In the genomic region with DNA sequence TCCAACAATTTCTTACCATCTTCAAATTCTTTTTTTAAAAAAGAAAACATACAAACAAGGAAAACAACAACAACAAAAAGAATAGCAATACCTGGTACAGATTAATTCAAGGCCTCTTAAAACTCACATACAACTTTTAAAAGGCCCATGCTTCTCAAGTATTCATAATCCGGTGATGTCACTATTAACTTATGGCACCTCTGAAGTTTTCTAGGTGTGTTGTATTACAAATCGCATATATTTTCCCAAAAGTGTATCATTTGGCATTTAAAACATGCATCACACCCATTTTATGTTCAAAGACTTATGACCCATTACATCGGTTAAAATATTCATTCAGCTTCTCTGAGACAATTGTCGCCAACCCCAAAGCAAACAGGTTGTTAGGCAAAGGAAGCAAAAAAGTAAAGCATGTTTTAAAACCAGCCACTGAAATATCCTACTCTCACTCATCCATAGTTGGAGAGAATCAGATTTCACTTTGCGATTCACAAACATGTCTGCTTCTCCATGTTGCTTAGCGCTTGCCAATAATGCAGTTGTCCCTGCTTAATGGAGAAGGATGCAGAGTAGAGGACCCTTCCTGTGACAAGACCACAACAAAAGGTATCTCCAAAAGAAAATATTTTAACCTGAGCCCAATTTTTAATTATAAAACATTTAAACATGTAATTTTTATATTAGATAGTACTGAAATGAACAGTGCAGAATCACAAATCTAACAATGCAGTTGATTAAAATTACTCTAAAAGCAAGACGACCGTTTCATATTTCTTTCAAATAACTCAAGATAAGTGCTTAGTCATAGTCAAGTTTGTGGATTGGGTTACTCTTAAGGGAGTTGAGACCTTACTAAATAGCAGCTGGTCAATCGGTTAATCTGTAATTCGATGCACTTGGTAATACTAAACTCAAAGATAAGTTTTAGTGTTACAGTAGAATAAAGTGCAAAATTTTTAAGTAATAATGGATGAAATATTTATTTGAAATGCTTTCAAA, we compare ENCODE assay signal across 1 cellular context.
TF ChIP-seq lines count a peak whose summit lies in the region.

No MANE protein-coding gene starts in this region.

TF ChIP-seq in HCT116, 20 proteins besides CTCF, POLR2A, EP300 and RAD21 (continued from another document):
- TF ChIP-seq ZBTB33 (IDR thresholded peaks at IDR 0.05; ENCODE audit: extremely low read depth, insufficient replicate concordance, low read length) (no peak), MAX (IDR thresholded peaks at IDR 0.05) (no peak), ZNF274 (IDR thresholded peaks at IDR 0.05; ENCODE audit: low read depth, low read length) (no peak), SRF (IDR thresholded peaks at IDR 0.05; ENCODE audit: low read depth) (no peak), CBX3 (IDR thresholded peaks at IDR 0.05; ENCODE audit: low read depth) (no peak), FOSL1 (IDR thresholded peaks at IDR 0.05; ENCODE audit: low read depth) (no peak), EZH2phosphoT487 (IDR thresholded peaks at IDR 0.05; ENCODE audit: borderline replicate concordance) (no peak), CEBPB (IDR thresholded peaks at IDR 0.05; ENCODE audit: low read depth) (no peak)
